Comparison of ENCODE assay signal across 2 cellular contexts in the genomic region with DNA sequence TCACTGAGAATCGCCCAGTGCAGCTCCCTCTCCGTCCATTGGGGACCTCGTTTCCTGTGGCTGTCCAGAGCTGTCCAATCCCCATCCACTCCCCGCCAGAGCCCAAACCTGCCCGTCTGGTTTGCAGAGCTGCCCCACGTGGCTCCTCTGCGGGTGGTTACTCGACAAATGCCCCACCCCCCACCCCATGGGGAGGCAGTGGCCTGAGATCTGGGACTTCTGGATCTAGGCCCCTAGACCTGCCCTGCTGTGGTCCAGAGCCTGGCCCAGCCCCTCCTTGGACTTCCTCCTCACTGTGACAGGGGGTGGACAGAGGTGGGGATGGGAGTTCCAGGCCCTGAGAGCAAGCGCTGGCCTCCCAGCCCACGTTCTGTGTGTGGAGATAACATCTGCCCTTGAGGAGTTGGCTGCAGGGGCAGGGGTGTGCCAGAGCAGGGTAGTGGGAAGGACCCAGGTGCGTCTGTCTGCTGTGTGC.
TF ChIP-seq lines count a peak whose summit lies in the region.

No MANE protein-coding gene starts in this region.

TF ChIP-seq in H1, 55 proteins besides CTCF, POLR2A, EP300 and RAD21:
- no peak for TF ChIP-seq CREB1 (IDR thresholded peaks at IDR 0.05)
- TF ChIP-seq TEAD4 (IDR thresholded peaks at IDR 0.05; ENCODE audit: low read depth, low read length): no peak
- TF ChIP-seq SIN3A (conservative IDR thresholded peaks at IDR 0.05 in 1 of 2, IDR thresholded peaks at IDR 0.05 in 1 of 2; ENCODE audit: low read depth in 1 of 2, low read length in 2 of 2): 0 out of 4 replicates have a peak, but pooled peaks of 1 of the 2 experiments have one; percentile 27
- TF ChIP-seq BACH1 (IDR thresholded peaks at IDR 0.05; ENCODE audit: low read length): no peak
- no peak for TF ChIP-seq NRF1 (IDR thresholded peaks at IDR 0.05; ENCODE audit: low read depth, low read length)
- TF ChIP-seq CHD2 (IDR thresholded peaks at IDR 0.05; ENCODE audit: low read length): no peak
- TF ChIP-seq SP1 (IDR thresholded peaks at IDR 0.05; ENCODE audit: low read depth, low read length): no peak
- TF ChIP-seq SIRT6 (IDR thresholded peaks at IDR 0.05; ENCODE audit: low read length): no peak
- TF ChIP-seq, protein P1, sequence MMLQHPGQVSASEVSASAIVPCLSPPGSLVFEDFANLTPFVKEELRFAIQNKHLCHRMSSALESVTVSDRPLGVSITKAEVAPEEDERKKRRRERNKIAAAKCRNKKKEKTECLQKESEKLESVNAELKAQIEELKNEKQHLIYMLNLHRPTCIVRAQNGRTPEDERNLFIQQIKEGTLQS (IDR thresholded peaks at IDR 0.05; ENCODE audit: insufficient read depth, low read depth, low read length): no peak
- no peak for TF ChIP-seq FOSL1 (IDR thresholded peaks at IDR 0.05; ENCODE audit: insufficient read depth, low read depth, low read length)
- TF ChIP-seq SP4 (IDR thresholded peaks at IDR 0.05; ENCODE audit: low read length): no peak
- TF ChIP-seq KDM4A (IDR thresholded peaks at IDR 0.05; ENCODE audit: low read depth, low read length, severe bottlenecking): no peak
- TF ChIP-seq, protein P2, sequence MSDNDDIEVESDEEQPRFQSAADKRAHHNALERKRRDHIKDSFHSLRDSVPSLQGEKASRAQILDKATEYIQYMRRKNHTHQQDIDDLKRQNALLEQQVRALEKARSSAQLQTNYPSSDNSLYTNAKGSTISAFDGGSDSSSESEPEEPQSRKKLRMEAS (IDR thresholded peaks at IDR 0.05): peak; percentile 64
- no peak for TF ChIP-seq SUZ12 (IDR thresholded peaks at IDR 0.05; ENCODE audit: low read length)
- TF ChIP-seq CTBP2 (IDR thresholded peaks at IDR 0.05; ENCODE audit: borderline replicate concordance, insufficient read depth, insufficient read length, low read length): no peak
- no peak for TF ChIP-seq BCL11A (IDR thresholded peaks at IDR 0.05; ENCODE audit: low read depth in 2 of 2, low read length in 2 of 2)
- no peak for TF ChIP-seq SRF (IDR thresholded peaks at IDR 0.05; ENCODE audit: low read depth, low read length)
- no peak for TF ChIP-seq PHF8 (conservative IDR thresholded peaks at IDR 0.05; ENCODE audit: low read depth, low read length)
- no peak for TF ChIP-seq SP2 (IDR thresholded peaks at IDR 0.05; ENCODE audit: low read length)
- TF ChIP-seq NANOG (IDR thresholded peaks at IDR 0.05; ENCODE audit: insufficient read depth, low read depth, low read length, poor library complexity, severe bottlenecking): no peak
- TF ChIP-seq KDM5A (IDR thresholded peaks at IDR 0.05; ENCODE audit: low read length): no peak
- TF ChIP-seq POLR2AphosphoS5 (IDR thresholded peaks at IDR 0.05; ENCODE audit: low read depth, low read length): no peak
- no peak for TF ChIP-seq ASH2L (IDR thresholded peaks at IDR 0.05; ENCODE audit: low read length)
- TF ChIP-seq, protein P3, sequence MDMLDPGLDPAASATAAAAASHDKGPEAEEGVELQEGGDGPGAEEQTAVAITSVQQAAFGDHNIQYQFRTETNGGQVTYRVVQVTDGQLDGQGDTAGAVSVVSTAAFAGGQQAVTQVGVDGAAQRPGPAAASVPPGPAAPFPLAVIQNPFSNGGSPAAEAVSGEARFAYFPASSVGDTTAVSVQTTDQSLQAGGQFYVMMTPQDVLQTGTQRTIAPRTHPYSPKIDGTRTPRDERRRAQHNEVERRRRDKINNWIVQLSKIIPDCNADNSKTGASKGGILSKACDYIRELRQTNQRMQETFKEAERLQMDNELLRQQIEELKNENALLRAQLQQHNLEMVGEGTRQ (IDR thresholded peaks at IDR 0.05; ENCODE audit: low read length): peak; percentile 67
- TF ChIP-seq TCF12 (IDR thresholded peaks at IDR 0.05; ENCODE audit: low read depth, low read length): no peak
- no peak for TF ChIP-seq HDAC6 (IDR thresholded peaks at IDR 0.05; ENCODE audit: low read depth, low read length)
- TF ChIP-seq POU5F1 (IDR thresholded peaks at IDR 0.05; ENCODE audit: low read depth, low read length): no peak

TF ChIP-seq in GM12891, 5 proteins besides CTCF, POLR2A, EP300 and RAD21:
- TF ChIP-seq TAF1 (IDR thresholded peaks at IDR 0.05; ENCODE audit: low read depth, low read length): no peak
- TF ChIP-seq SPI1 (IDR thresholded peaks at IDR 0.05; ENCODE audit: low read depth, low read length): no peak
- no peak for TF ChIP-seq PAX5 (IDR thresholded peaks at IDR 0.05; ENCODE audit: insufficient read depth, low read length, severe bottlenecking)
- TF ChIP-seq POLR2AphosphoS5 (IDR thresholded peaks at IDR 0.05; ENCODE audit: low read depth, low read length): no peak
- no peak for TF ChIP-seq POU2F2 (IDR thresholded peaks at IDR 0.05; ENCODE audit: low read depth, low read length)
TF ChIP-seq in GM12891: peak in this region for 0.
